ENCODE assay signal across 13 cellular contexts in genomic region chr3:132196113-132196512, GRCh38.
"Had no signal": no experiment of that assay in that cellular context is flagged by ENCODE, and none has a peak within 500 bp of the region (broad histone marks: within the 10 kb centered on the region; RNA-seq: fewer than 3 reads in every experiment).

No MANE protein-coding gene starts in this region.

- H3K27ac ChIP-seq: lower lobe of right lung, neutrophil, stomach had no signal

- H3K27ac Mint-ChIP-seq: naive thymus-derived CD4-positive, alpha-beta T cell had no signal

- DNase-seq: activated CD4-positive, alpha-beta T cell treated with anti-CD3 and anti-CD28 coated beads, Interleukin-2, amount 50 U/mL, for 4 hours; activated CD4-positive, CD25-positive, alpha-beta regulatory T cell treated with anti-CD3 and anti-CD28 coated beads, Interleukin-2, amount 50 U/mL, for 72 hours; activated gamma-delta T cell; activated T-cell treated with anti-CD3 and anti-CD28 coated beads, Interleukin-2, amount 50 U/mL, for 48 hours; glutamatergic neuron; left cardiac atrium; lower lobe of right lung; naive thymus-derived CD4-positive, alpha-beta T cell; posterior cingulate gyrus; stimulated activated CD4-positive, alpha-beta T cell treated with anti-CD3 and anti-CD28 coated beads, Interleukin-15, amount 100 ng/mL, for 24 hours; stimulated activated CD4-positive, alpha-beta T cell treated with anti-CD3 and anti-CD28 coated beads, Interleukin-4, amount 100 ng/mL, for 24 hours; stomach had no signal

- H3K4me3 Mint-ChIP-seq: naive thymus-derived CD4-positive, alpha-beta T cell had no signal

- H3K36me3 Mint-ChIP-seq: naive thymus-derived CD4-positive, alpha-beta T cell had no signal

- H3K4me1 Mint-ChIP-seq: naive thymus-derived CD4-positive, alpha-beta T cell had no signal

- ATAC-seq: left cardiac atrium; lower lobe of right lung; naive thymus-derived CD4-positive, alpha-beta T cell had no signal
